Comparison of ENCODE assay signal across 1 cellular context in genomic region chr11:78740175-78741161, GRCh38.
TF ChIP-seq lines count a peak whose summit lies in the region.

No MANE protein-coding gene starts in this region.

TF ChIP-seq in SK-N-SH treated with all-trans-retinoic acid at 6 μM for 48 hours, 23 proteins besides CTCF, POLR2A, EP300 and RAD21 (continued from another document):
- peak; percentile 98 for TF ChIP-seq TSHZ2 (CRISPR knock-in tag; IDR thresholded peaks at IDR 0.05)
- TF ChIP-seq ZNF70 (CRISPR knock-in tag; IDR thresholded peaks at IDR 0.05) = peak; percentile 44
- peak; percentile 83 for TF ChIP-seq SNAI2 (CRISPR knock-in tag; IDR thresholded peaks at IDR 0.05)
- TF ChIP-seq CSRNP3 (CRISPR knock-in tag; IDR thresholded peaks at IDR 0.05) = no peak
- no peak for TF ChIP-seq TOX (CRISPR knock-in tag; IDR thresholded peaks at IDR 0.05; ENCODE audit: borderline replicate concordance)
- peak; percentile 94 for TF ChIP-seq TCF4 (CRISPR knock-in tag; IDR thresholded peaks at IDR 0.05; ENCODE audit: borderline replicate concordance)
- TF ChIP-seq PPARA (CRISPR knock-in tag; IDR thresholded peaks at IDR 0.05; ENCODE audit: borderline replicate concordance) = peak; percentile 54; the same call in 1 of the 2 replicates
- no peak for TF ChIP-seq POU6F1 (CRISPR knock-in tag; IDR thresholded peaks at IDR 0.05; ENCODE audit: borderline replicate concordance, low read depth)
- no peak for TF ChIP-seq BACH2 (CRISPR knock-in tag; IDR thresholded peaks at IDR 0.05; ENCODE audit: borderline replicate concordance)
- peak; percentile 51; the same call in 1 of the 2 replicates for TF ChIP-seq ZNF8 (CRISPR knock-in tag; IDR thresholded peaks at IDR 0.05)
- peak; percentile 71; the same call in 1 of the 2 replicates for TF ChIP-seq ZNF565 (CRISPR knock-in tag; conservative IDR thresholded peaks at IDR 0.05; ENCODE audit: low read depth)
- peak; percentile 30; the same call in 1 of the 2 replicates for TF ChIP-seq ZFP30 (CRISPR knock-in tag; IDR thresholded peaks at IDR 0.05)
- no peak for TF ChIP-seq RARB (CRISPR knock-in tag; IDR thresholded peaks at IDR 0.05)
- no peak for TF ChIP-seq CSDC2 (CRISPR knock-in tag; IDR thresholded peaks at IDR 0.05)
